15 cellular contexts compared by ENCODE assay signal in the genomic region with DNA sequence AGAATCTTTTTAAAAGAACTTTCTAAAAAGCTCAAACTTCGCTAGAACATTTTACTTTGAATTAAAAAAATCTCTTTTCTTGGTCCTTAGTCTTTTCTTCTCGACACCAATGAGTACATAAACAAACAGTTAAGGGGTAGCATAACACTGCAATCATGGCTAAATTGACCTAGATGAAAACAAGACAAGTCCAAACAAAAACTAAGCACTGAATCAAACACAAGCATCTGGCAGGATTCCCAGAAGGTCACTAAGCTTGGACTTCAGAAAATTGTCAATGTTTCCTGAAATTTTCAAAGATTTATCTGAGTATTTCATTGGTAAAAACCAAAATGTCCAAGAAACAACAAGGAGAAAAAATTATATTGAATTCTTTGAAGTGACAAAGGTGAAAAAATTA. TPM values are rescaled to one million over a fixed set of nuclear protein-coding genes. Genes with fewer than 3 reads are reported as not detected.
DNase-seq lines count a peak whose midpoint lies in the region; FAIRE-seq and TF ChIP-seq lines count a peak whose summit lies in the region.
"Had no signal": no experiment of that assay in that cellular context is flagged by ENCODE, and none has a peak within 500 bp of the region (broad histone marks: within the 10 kb centered on the region; RNA-seq: fewer than 3 reads in every experiment).

No MANE protein-coding gene starts in this region.

- peaks cover 24% of the 10 kb centered on the region for H3K4me1 ChIP-seq in ACC112 (ENCODE audit: control insufficient read depth, insufficient read depth, low read length, unreplicated experiment)

- no peak overlapping the region for H3K27ac ChIP-seq in ACC112 (ENCODE audit: low read depth, low read length)

- H3K4me3 ChIP-seq in ACC112 (ENCODE audit: low read depth, low read length) (no peak overlapping the region), choroid plexus epithelial cell (ENCODE audit: low read depth, low read length) (no peak overlapping the region)
- H3K4me3 ChIP-seq: coronary artery, MG63 had no signal

- peak overlapping the region; percentile 13 for H2AFZ ChIP-seq in ACC112 (ENCODE audit: low read length, unreplicated experiment)

- no peaks in the 10 kb centered on the region for H3K79me2 ChIP-seq in ACC112 (ENCODE audit: control insufficient read depth, insufficient read depth, low read length, unreplicated experiment)

- intact Hi-C loops in posterior vena cava (cut with DNase I): no loop called here

- no peak for TF ChIP-seq CTCF in choroid plexus epithelial cell (conservative IDR thresholded peaks at IDR 0.05; ENCODE audit: low read depth, low read length)
- TF ChIP-seq CTCF in GM20000 (IDR thresholded peaks at IDR 0.05; ENCODE audit: extremely low read depth, missing control alignments): no peak

- no peaks in the 10 kb centered on the region for H3K36me3 ChIP-seq in ACC112 (ENCODE audit: insufficient read depth, low read length)
- H3K36me3 ChIP-seq: MG63 had no signal

- DNase-seq in NCI-H1930 (lab: John Stamatoyannopoulos, UW) (peak; percentile 30 to 66), choroid plexus epithelial cell (ENCODE audit: low read depth) (peak; percentile 81), midbrain (lab: John Stamatoyannopoulos, UW) (peak; percentile 38), posterior vena cava (ENCODE audit: low spot score) (no peak), GM20000 (ENCODE audit: low spot score) (no peak), HTR-8/SVneo (ENCODE audit: insufficient read length, low spot score) (no peak)
- no peak for DNase-seq in stimulated activated CD4-positive, alpha-beta T cell treated with anti-CD3 and anti-CD28 coated beads, Interleukin-4, amount 100 ng/mL, for 24 hours
- DNase-seq: activated CD4-positive, alpha-beta T cell treated with anti-CD3 and anti-CD28 coated beads for 4 hours; activated naive CD8-positive, alpha-beta T cell treated with anti-CD3 and anti-CD28 coated beads, Interleukin-2, amount 10 ng/mL, durations not matched to agents 7 days and 5 days; activated T-cell treated with anti-CD3 and anti-CD28 coated beads for 4 hours; MG63 had no signal

- FAIRE-seq in HTR-8/SVneo (lab: Jason Lieb, UNC): no peak

- H3K27me3 ChIP-seq in ACC112 (ENCODE audit: insufficient read depth, low read length): no peaks in the 10 kb centered on the region
- H3K27me3 ChIP-seq: MG63 had no signal

RNA-seq across cellular contexts. Expression of a gene that starts 5.0 kb away (rescaled TPM):
- total RNA-seq in posterior vena cava: 10 to 100 TPM in 1 of 2 donors, 1 to 10 TPM in 1; 9.7 to 13.2 TPM
- total RNA-seq: activated naive CD8-positive, alpha-beta T cell treated with anti-CD3 and anti-CD28 coated beads, Interleukin-2, amount 10 ng/mL, durations not matched to agents 7 days and 5 days; mononuclear cell; T-helper 1 cell treated with Interleukin-12 subunit alpha and Interleukin-12 subunit beta and Interleukin-4 antibody, amounts not matched to agents 30 ng/mL and 1 ng/mL, for 36 hours had no signal

Comparison
In these comparisons a context has a peak if more than half of its experiments do, and no peak if none do; other contexts are left out.
1. DNase-seq: peak in NCI-H1930 (2 of 2), choroid plexus epithelial cell (single experiment) and midbrain (single experiment); none in posterior vena cava (single experiment), stimulated activated CD4-positive, alpha-beta T cell treated with anti-CD3 and anti-CD28 coated beads, Interleukin-4, amount 100 ng/mL, for 24 hours (single experiment), GM20000 (single experiment) and HTR-8/SVneo (single experiment).